18 cellular contexts compared by ENCODE assay signal in the genomic region with DNA sequence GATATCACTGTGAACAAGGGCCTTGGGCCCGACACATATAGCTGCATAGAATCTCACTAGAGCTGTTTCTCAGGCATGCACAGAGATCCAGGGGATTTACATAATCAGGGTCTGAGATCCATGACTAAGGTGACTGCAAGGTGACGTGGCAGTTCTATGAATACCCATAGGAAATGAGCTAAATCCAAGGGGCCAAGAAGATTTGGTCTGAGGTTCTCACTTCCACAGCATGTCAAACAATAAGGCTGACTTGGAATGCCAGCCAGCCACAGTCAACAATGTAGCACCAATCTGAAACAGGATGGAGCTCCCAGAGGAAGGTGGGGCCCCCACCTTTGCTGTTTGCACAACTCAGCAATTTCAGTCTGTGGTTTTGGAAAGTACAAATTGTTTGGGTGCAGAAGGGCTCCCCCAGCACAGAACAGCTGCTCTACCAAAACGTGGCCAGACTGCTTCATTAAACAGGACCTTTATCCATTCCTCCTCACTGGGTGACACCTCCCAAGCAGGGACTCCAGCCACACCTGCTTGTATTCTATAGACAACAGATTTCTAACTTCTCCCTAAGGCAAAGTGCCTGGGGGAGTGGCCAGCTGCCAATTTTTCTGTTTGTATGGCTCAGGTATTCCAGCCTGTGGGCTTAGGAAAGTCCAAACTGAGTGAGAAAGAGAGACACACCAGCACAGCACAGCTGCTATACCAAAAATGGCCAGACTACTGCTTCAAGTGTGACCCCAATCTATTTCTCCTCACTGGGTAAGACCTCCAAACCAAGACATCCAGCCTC.
A peak's percentile ranks its signal among the peaks of the same experiment; 100 is the strongest.
DNase-seq lines count a peak whose midpoint lies in the region; TF ChIP-seq lines count a peak whose summit lies in the region.
"Had no signal": no experiment of that assay in that cellular context is flagged by ENCODE, and none has a peak within 500 bp of the region (broad histone marks: within the 10 kb centered on the region; RNA-seq: fewer than 3 reads in every experiment).

No MANE protein-coding gene starts in this region.

- H3K9me3 Mint-ChIP-seq in HFFc6, result no peaks in the 10 kb centered on the region
- H3K9me3 Mint-ChIP-seq: CD4-positive, alpha-beta memory T cell; IgD-negative memory B cell had no signal

- no peaks in the 10 kb centered on the region; the same call in 1 of the 2 replicates for H3K27me3 Mint-ChIP-seq in HFFc6 (ENCODE audit: insufficient read depth)
- H3K27me3 Mint-ChIP-seq: CD4-positive, alpha-beta memory T cell; IgD-negative memory B cell had no signal

- H3K4me3 Mint-ChIP-seq in HFFc6, result no peak overlapping the region
- H3K4me3 Mint-ChIP-seq: CD4-positive, alpha-beta memory T cell; IgD-negative memory B cell had no signal

- H3K4me1 Mint-ChIP-seq in HFFc6 (ENCODE audit: low read depth), result no peaks in the 10 kb centered on the region
- H3K4me1 Mint-ChIP-seq: IgD-negative memory B cell had no signal

- DNase-seq in NCI-H2107 treated with DMSO at 0.1 percent for 48 hours (lab: John Stamatoyannopoulos, UW; ENCODE audit: unreplicated experiment) (peak; percentile 0), NCI-H2107 (lab: John Stamatoyannopoulos, UW) (no peak), RPMI8226 (peak; percentile 24), glomerular visceral epithelial cell (ENCODE audit: extremely low spot score) (peak; percentile 52), HFFc6 (no peak), NCI-H345 treated with DMSO at 0.1 percent for 48 hours (lab: John Stamatoyannopoulos, UW; ENCODE audit: unreplicated experiment) (no peak), C1 segment of cervical spinal cord (lab: John Stamatoyannopoulos, UW) (no peak), DMS 273 (lab: John Stamatoyannopoulos, UW; ENCODE audit: unreplicated experiment) (no peak)
- DNase-seq: Karpas-422; MG63; NCI-H1048; NCI-H1436; NCI-H2029; NCI-H748 treated with DMSO at 0.1 percent for 48 hours; NK-92 treated with Interleukin-12 subunit alpha and Interleukin-12 subunit beta, amount 100 ng/mL, for 24 hours; SHP77 treated with DMSO at 0.1 percent for 48 hours had no signal

- H3K36me3 Mint-ChIP-seq in HFFc6 (ENCODE audit: low read depth), result no peaks in the 10 kb centered on the region
- H3K36me3 Mint-ChIP-seq: CD4-positive, alpha-beta memory T cell; IgD-negative memory B cell had no signal

- TF ChIP-seq CTCF in HFFc6 (IDR thresholded peaks at IDR 0.05), result no peak

- H3K27ac Mint-ChIP-seq in HFFc6, result no peak overlapping the region
- H3K27ac Mint-ChIP-seq: CD4-positive, alpha-beta memory T cell; IgD-negative memory B cell had no signal

Comparison
In these comparisons a context has a peak if more than half of its experiments do, and no peak if none do; other contexts are left out.
1. DNase-seq: peak in NCI-H2107 treated with DMSO at 0.1 percent for 48 hours (single experiment), RPMI8226 (single experiment) and glomerular visceral epithelial cell (single experiment); none in NCI-H2107 (single experiment), HFFc6 (single experiment), NCI-H345 treated with DMSO at 0.1 percent for 48 hours (single experiment), C1 segment of cervical spinal cord (0 of 14) and DMS 273 (single experiment).